ENCODE assay signal across 21 cellular contexts in genomic region chr15:42193383-42193782, GRCh38. TPM values are rescaled to one million over a fixed set of nuclear protein-coding genes. Genes with fewer than 3 reads are reported as not detected.
A peak's percentile ranks its signal among the peaks of the same experiment; 100 is the strongest.
DNase-seq lines count a peak whose midpoint lies in the region; ATAC-seq lines count a peak whose summit lies in the region.
"Had no signal": no experiment of that assay in that cellular context is flagged by ENCODE, and none has a peak within 500 bp of the region (broad histone marks: within the 10 kb centered on the region; RNA-seq: fewer than 3 reads in every experiment).

No MANE protein-coding gene starts in this region.

- no peak overlapping the region for H3K9ac ChIP-seq in Karpas-422 (ENCODE audit: low read length)
- H3K9ac ChIP-seq: BLaER1 had no signal

- peaks cover 36% of the 10 kb centered on the region for H3K4me1 Mint-ChIP-seq in activated T-cell treated with anti-CD3 and anti-CD28 coated beads, Interleukin-2, amount 50 U/mL, for 4 hours (ENCODE audit: low read depth)
- H3K4me1 Mint-ChIP-seq in activated CD4-positive, alpha-beta memory T cell treated with anti-CD3 and anti-CD28 coated beads, Interleukin-2, amount 10 ng/mL, durations not matched to agents 7 days and 5 days, result peaks cover 40% of the 10 kb centered on the region
- H3K4me1 Mint-ChIP-seq in naive thymus-derived CD4-positive, alpha-beta T cell, result peaks cover 3 to 33% (median 20%) of the 10 kb centered on the region in 7 donors
- peaks cover 13 to 36% (median 27%) of the 10 kb centered on the region in 3 donors for H3K4me1 Mint-ChIP-seq in T-cell

- H3K4me3 ChIP-seq in Karpas-422 (ENCODE audit: low read length), result no peak overlapping the region
- no peak overlapping the region for H3K4me3 ChIP-seq in naive thymus-derived CD4-positive, alpha-beta T cell (ENCODE audit: low read length)
- H3K4me3 ChIP-seq: BLaER1, PC-9 had no signal

- CTCF ChIA-PET in activated CD4-positive, alpha-beta memory T cell treated with anti-CD3 and anti-CD28 coated beads, Interleukin-2, amount 10 ng/mL, durations not matched to agents 7 days and 5 days (lab: Charles Lee), result interaction anchor here (0.6 kb wide), 1 partner anchor 23 kb away, joined by 4 read pairs; no protein-coding TSS in a partner anchor
- CTCF ChIA-PET in naive thymus-derived CD4-positive, alpha-beta T cell (lab: Charles Lee), result no interaction called here
- CTCF ChIA-PET in T-cell (lab: Charles Lee), result no interaction called here

- H3K4me3 Mint-ChIP-seq in activated T-cell treated with anti-CD3 and anti-CD28 coated beads, Interleukin-2, amount 50 U/mL, for 4 hours, result peak overlapping the region; percentile 52
- no peak overlapping the region for H3K4me3 Mint-ChIP-seq in activated CD4-positive, alpha-beta memory T cell treated with anti-CD3 and anti-CD28 coated beads, Interleukin-2, amount 10 ng/mL, durations not matched to agents 7 days and 5 days
- H3K4me3 Mint-ChIP-seq in naive thymus-derived CD4-positive, alpha-beta T cell, result no peak overlapping the region
- H3K4me3 Mint-ChIP-seq in T-cell, result no peak overlapping the region
- H3K4me3 Mint-ChIP-seq: CD8-positive, alpha-beta T cell had no signal

- peaks cover 47% of the 10 kb centered on the region for H3K79me2 ChIP-seq in Karpas-422 (ENCODE audit: low read length)

- H3K9me2 ChIP-seq in Karpas-422 (replicated peaks; ENCODE audit: insufficient read depth, low read length), result no peaks in the 10 kb centered on the region

- peaks cover 28% of the 10 kb centered on the region for H3K4me1 ChIP-seq in Karpas-422 (ENCODE audit: low read length)
- H3K4me1 ChIP-seq in naive thymus-derived CD4-positive, alpha-beta T cell (ENCODE audit: control insufficient read depth in 2 of 2, insufficient read depth in 2 of 2, low read length in 2 of 2), result no peaks in the 10 kb centered on the region
- H3K4me1 ChIP-seq: BLaER1 had no signal

- no peaks in the 10 kb centered on the region for H3K27me3 Mint-ChIP-seq in activated T-cell treated with anti-CD3 and anti-CD28 coated beads, Interleukin-2, amount 50 U/mL, for 4 hours (ENCODE audit: low read depth)
- H3K27me3 Mint-ChIP-seq in activated CD4-positive, alpha-beta memory T cell treated with anti-CD3 and anti-CD28 coated beads, Interleukin-2, amount 10 ng/mL, durations not matched to agents 7 days and 5 days, result no peaks in the 10 kb centered on the region
- no peaks in the 10 kb centered on the region for H3K27me3 Mint-ChIP-seq in naive thymus-derived CD4-positive, alpha-beta T cell
- H3K27me3 Mint-ChIP-seq in T-cell, result no peaks in the 10 kb centered on the region

- no peaks in the 10 kb centered on the region for H3K27me3 ChIP-seq in Karpas-422 (ENCODE audit: low read length)
- H3K27me3 ChIP-seq in naive thymus-derived CD4-positive, alpha-beta T cell (ENCODE audit: control insufficient read depth in 2 of 2, insufficient read depth in 2 of 2, low read length in 2 of 2), result no peaks in the 10 kb centered on the region
- H3K27me3 ChIP-seq: BLaER1 had no signal

- H2AFZ ChIP-seq in Karpas-422 (ENCODE audit: low read length), result no peak overlapping the region
- H2AFZ ChIP-seq: PC-9 had no signal

- ATAC-seq in activated T-cell treated with anti-CD3 and anti-CD28 coated beads, Interleukin-2, amount 50 U/mL, for 4 hours, result peak; percentile 70 to 85
- no peak for ATAC-seq in naive thymus-derived CD4-positive, alpha-beta T cell
- ATAC-seq in T-cell (replicated peaks in 1 of 4), result no peak
- ATAC-seq: CD8-positive, alpha-beta T cell had no signal

- H3K27ac Mint-ChIP-seq in activated CD4-positive, alpha-beta memory T cell treated with anti-CD3 and anti-CD28 coated beads, Interleukin-2, amount 10 ng/mL, durations not matched to agents 7 days and 5 days, result peak overlapping the region; percentile 38
- H3K27ac Mint-ChIP-seq in naive thymus-derived CD4-positive, alpha-beta T cell, result peak overlapping the region in 5 of 9 donors; percentile 23 to 72 (median 51)
- H3K27ac Mint-ChIP-seq in T-cell, result no peak overlapping the region
- H3K27ac Mint-ChIP-seq: CD8-positive, alpha-beta T cell had no signal

- H4K20me1 ChIP-seq in Karpas-422 (ENCODE audit: insufficient read depth, low read depth, low read length), result no peaks in the 10 kb centered on the region
- H4K20me1 ChIP-seq: BLaER1 had no signal

- POLR2A ChIA-PET in activated CD4-positive, alpha-beta memory T cell treated with anti-CD3 and anti-CD28 coated beads, Interleukin-2, amount 10 ng/mL, durations not matched to agents 7 days and 5 days (lab: Charles Lee), result no interaction called here
- POLR2A ChIA-PET in naive thymus-derived CD4-positive, alpha-beta T cell (lab: Charles Lee), result no interaction called here
- POLR2A ChIA-PET in T-cell (lab: Charles Lee), result no interaction called here

- peak overlapping the region; percentile 72 for H3K27ac ChIP-seq in Karpas-422 (ENCODE audit: low read length)
- H3K27ac ChIP-seq in naive thymus-derived CD4-positive, alpha-beta T cell (ENCODE audit: low read depth, low read length), result no peak overlapping the region
- H3K27ac ChIP-seq: BLaER1, PC-9 had no signal

- no peaks in the 10 kb centered on the region for H3K9me3 Mint-ChIP-seq in activated T-cell treated with anti-CD3 and anti-CD28 coated beads, Interleukin-2, amount 50 U/mL, for 4 hours
- peaks cover 5% of the 10 kb centered on the region for H3K9me3 Mint-ChIP-seq in activated CD4-positive, alpha-beta memory T cell treated with anti-CD3 and anti-CD28 coated beads, Interleukin-2, amount 10 ng/mL, durations not matched to agents 7 days and 5 days
- H3K9me3 Mint-ChIP-seq in naive thymus-derived CD4-positive, alpha-beta T cell, result peaks cover 0 to 9% (median 0%) of the 10 kb centered on the region in 11 donors
- no peaks in the 10 kb centered on the region for H3K9me3 Mint-ChIP-seq in T-cell
- H3K9me3 Mint-ChIP-seq: CD8-positive, alpha-beta T cell had no signal

- H3K36me3 Mint-ChIP-seq in activated T-cell treated with anti-CD3 and anti-CD28 coated beads, Interleukin-2, amount 50 U/mL, for 4 hours (ENCODE audit: insufficient read depth), result peaks cover 47% of the 10 kb centered on the region
- H3K36me3 Mint-ChIP-seq in activated CD4-positive, alpha-beta memory T cell treated with anti-CD3 and anti-CD28 coated beads, Interleukin-2, amount 10 ng/mL, durations not matched to agents 7 days and 5 days (ENCODE audit: low read depth), result peaks cover 72% of the 10 kb centered on the region
- peaks cover 6 to 50% (median 30%) of the 10 kb centered on the region in 5 donors for H3K36me3 Mint-ChIP-seq in naive thymus-derived CD4-positive, alpha-beta T cell
- peaks cover 57% of the 10 kb centered on the region for H3K36me3 Mint-ChIP-seq in T-cell

- no peaks in the 10 kb centered on the region for H3K9me3 ChIP-seq in Karpas-422 (ENCODE audit: low read length)
- H3K9me3 ChIP-seq in naive thymus-derived CD4-positive, alpha-beta T cell (ENCODE audit: control insufficient read depth in 2 of 3, low read length in 3 of 3), result no peaks in the 10 kb centered on the region

- peaks cover 40% of the 10 kb centered on the region for H3K36me3 ChIP-seq in Karpas-422 (ENCODE audit: insufficient read depth, low read length)
- peaks cover 6 to 53% (median 7%) of the 10 kb centered on the region in 3 experiments for H3K36me3 ChIP-seq in naive thymus-derived CD4-positive, alpha-beta T cell (ENCODE audit: control insufficient read depth in 2 of 3, insufficient read depth in 3 of 3, low read length in 3 of 3)

- DNase-seq in activated T-cell treated with anti-CD3 and anti-CD28 coated beads, Interleukin-2, amount 50 U/mL, for 4 hours, result no peak
- DNase-seq in activated T-cell treated with anti-CD3 and anti-CD28 coated beads for 4 hours (no peak), Karpas-422 (no peak), iPS-NIHi7 (ENCODE audit: extremely low spot score) (no peak), T-cell (no peak), NCI-H1436 treated with DMSO at 0.1 percent for 48 hours (lab: John Stamatoyannopoulos, UW) (no peak)
- no peak for DNase-seq in activated CD4-positive, alpha-beta memory T cell treated with anti-CD3 and anti-CD28 coated beads, Interleukin-2, amount 10 ng/mL, durations not matched to agents 7 days and 5 days
- DNase-seq in naive thymus-derived CD4-positive, alpha-beta T cell, result no peak
- DNase-seq: CD8-positive, alpha-beta T cell; DMS53; EL; MM.1S; NCI-H1092; NCI-H146; NCI-H2029 treated with DMSO at 0.1 percent for 48 hours; NCI-H526; PC-9 had no signal

- intact Hi-C loops in naive thymus-derived CD4-positive, alpha-beta T cell (cut with micrococcal nuclease), result no loop called here

- no peak overlapping the region for H3K4me2 ChIP-seq in Karpas-422 (ENCODE audit: low read depth, low read length, poor library complexity, severe bottlenecking)
- H3K4me2 ChIP-seq: BLaER1, PC-9 had no signal

RNA-seq across cellular contexts. Expression of gene VPS39, which starts 14.7 kb away (rescaled TPM):
- 10 to 100 TPM; 37.2 to 45.6 (median 41.6) TPM for total RNA-seq in activated T-cell treated with anti-CD3 and anti-CD28 coated beads, Interleukin-2, amount 50 U/mL, for 4 hours
- 65.3 and 99.4 TPM in 2 replicates for total RNA-seq in Karpas-422 (2014; rRNA removed; shearing (Covaris generic); ENCODE audit: low replicate concordance)
- 10 to 100 TPM; 76.8 to 82.3 TPM for total RNA-seq in activated CD4-positive, alpha-beta memory T cell treated with anti-CD3 and anti-CD28 coated beads, Interleukin-2, amount 10 ng/mL, durations not matched to agents 7 days and 5 days
- total RNA-seq in naive thymus-derived CD4-positive, alpha-beta T cell, result 100 to 1,000 TPM in 2 of 5 experiments, 10 to 100 TPM in 3; 82.9 to 115 (median 97.3) TPM
- polyA plus RNA-seq in naive thymus-derived CD4-positive, alpha-beta T cell, result 10 to 100 TPM; 31.8 to 46.0 TPM
- 100 to 1,000 TPM in 3 of 5 donors, 10 to 100 TPM in 2; 98.5 to 113 (median 101) TPM for total RNA-seq in T-cell

RNA-seq across cellular contexts. Expression of gene PLA2G4F, which starts 36.9 kb away (rescaled TPM):
- total RNA-seq in activated T-cell treated with anti-CD3 and anti-CD28 coated beads, Interleukin-2, amount 50 U/mL, for 4 hours, result under 1 TPM in 1 of 3 donors, not detected in 2; 0.30 TPM
- not detected in 2 replicates for total RNA-seq in Karpas-422 (2014; rRNA removed; shearing (Covaris generic); ENCODE audit: low replicate concordance)
- not detected for total RNA-seq in activated CD4-positive, alpha-beta memory T cell treated with anti-CD3 and anti-CD28 coated beads, Interleukin-2, amount 10 ng/mL, durations not matched to agents 7 days and 5 days
- not detected for total RNA-seq in naive thymus-derived CD4-positive, alpha-beta T cell
- polyA plus RNA-seq in naive thymus-derived CD4-positive, alpha-beta T cell, result not detected
- total RNA-seq in T-cell, result under 1 TPM in 3 of 5 donors, not detected in 2; 0.10 to 0.23 (median 0.16) TPM
- total RNA-seq: A673; CD8-positive, alpha-beta T cell; H1; LHCN-M2 had no signal
- polyA plus RNA-seq: H1 had no signal

Comparison
In these comparisons a context has a peak if more than half of its experiments do, and no peak if none do; other contexts are left out.
1. ATAC-seq: peak in activated T-cell treated with anti-CD3 and anti-CD28 coated beads, Interleukin-2, amount 50 U/mL, for 4 hours (2 of 2); none in naive thymus-derived CD4-positive, alpha-beta T cell (single experiment) and T-cell (0 of 4).
2. H3K27ac Mint-ChIP-seq: peak in activated CD4-positive, alpha-beta memory T cell treated with anti-CD3 and anti-CD28 coated beads, Interleukin-2, amount 10 ng/mL, durations not matched to agents 7 days and 5 days (single experiment) and naive thymus-derived CD4-positive, alpha-beta T cell (5 of 9); none in T-cell (0 of 2).